ENCODE assay signal across 15 cellular contexts in the genomic region with DNA sequence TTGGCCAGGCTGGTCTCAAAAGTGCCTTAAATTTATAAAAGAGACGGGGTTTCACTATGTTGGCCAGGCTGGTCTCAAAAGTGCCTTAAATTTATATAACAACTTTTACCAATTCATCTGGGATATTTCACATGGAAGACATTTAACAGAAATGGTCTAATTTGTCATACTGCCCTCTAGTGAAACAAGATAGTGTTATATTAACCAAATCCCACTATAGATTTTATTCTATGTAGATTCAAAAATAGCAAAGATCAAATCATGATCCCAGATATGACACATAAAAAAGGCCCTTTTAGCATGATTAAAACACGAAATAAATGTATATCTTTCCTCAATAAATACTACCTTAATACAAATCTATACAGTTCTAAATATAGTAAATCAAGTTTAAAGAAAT.
A peak's percentile ranks its signal among the peaks of the same experiment; 100 is the strongest.
DNase-seq lines count a peak whose midpoint lies in the region; ATAC-seq and TF ChIP-seq lines count a peak whose summit lies in the region.
"Had no signal": no experiment of that assay in that cellular context is flagged by ENCODE, and none has a peak within 500 bp of the region (broad histone marks: within the 10 kb centered on the region; RNA-seq: fewer than 3 reads in every experiment).

No MANE protein-coding gene starts in this region.

- no peak for DNase-seq in DND-41
- DNase-seq in Karpas-422, result peak; percentile 49
- peak; percentile 2 for DNase-seq in SW480 (ENCODE audit: low spot score)
- DNase-seq in neural progenitor cell (ENCODE audit: low spot score), result no peak
- no peak for DNase-seq in testis
- no peak for DNase-seq in activated naive CD4-positive, alpha-beta T cell treated with Interleukin-2 at 50 U/mL for 16 hours
- DNase-seq: activated naive CD4-positive, alpha-beta T cell treated with anti-CD3 and anti-CD28 coated beads for 36 hours; brain microvascular endothelial cell; CD8-positive, alpha-beta T cell; naive thymus-derived CD8-positive, alpha-beta T cell; NCI-H1694 treated with DMSO at 0.1 percent for 48 hours; sigmoid colon; stomach had no signal

- no peaks in the 10 kb centered on the region for H3K27me3 Mint-ChIP-seq in neural progenitor cell (ENCODE audit: insufficient read depth, low read depth)
- H3K27me3 Mint-ChIP-seq: naive thymus-derived CD8-positive, alpha-beta T cell had no signal

- H3K9me3 Mint-ChIP-seq in neural progenitor cell, result peaks cover 3% of the 10 kb centered on the region
- H3K9me3 Mint-ChIP-seq: activated naive CD4-positive, alpha-beta T cell treated with anti-CD3 and anti-CD28 coated beads for 36 hours had no signal

- H3K27ac ChIP-seq in DND-41 (ENCODE audit: low read length), result no peak overlapping the region
- no peak overlapping the region for H3K27ac ChIP-seq in Karpas-422 (ENCODE audit: low read length)
- H3K27ac ChIP-seq in neural progenitor cell, result no peak overlapping the region
- no peak overlapping the region for H3K27ac ChIP-seq in testis
- H3K27ac ChIP-seq: brain microvascular endothelial cell, sigmoid colon, SJSA1, stomach had no signal

- H3K27me3 ChIP-seq in DND-41 (ENCODE audit: insufficient read depth, low read length, poor library complexity), result no peaks in the 10 kb centered on the region
- H3K27me3 ChIP-seq in Karpas-422 (ENCODE audit: low read length), result no peaks in the 10 kb centered on the region
- no peaks in the 10 kb centered on the region for H3K27me3 ChIP-seq in neural progenitor cell
- H3K27me3 ChIP-seq in testis, result no peaks in the 10 kb centered on the region
- H3K27me3 ChIP-seq: brain microvascular endothelial cell, sigmoid colon, SJSA1, stomach had no signal

- H3K9ac ChIP-seq in DND-41 (ENCODE audit: low read depth, low read length) (no peak overlapping the region), Karpas-422 (ENCODE audit: low read length) (no peak overlapping the region), neural progenitor cell (no peak overlapping the region)

- no peak overlapping the region for H3K27ac Mint-ChIP-seq in neural progenitor cell
- H3K27ac Mint-ChIP-seq: activated naive CD4-positive, alpha-beta T cell treated with anti-CD3 and anti-CD28 coated beads for 36 hours; CD8-positive, alpha-beta T cell; naive thymus-derived CD8-positive, alpha-beta T cell had no signal

- no peaks in the 10 kb centered on the region for H3K79me2 ChIP-seq in DND-41 (ENCODE audit: insufficient read depth, low read length)
- no peaks in the 10 kb centered on the region for H3K79me2 ChIP-seq in Karpas-422 (ENCODE audit: low read length)
- H3K79me2 ChIP-seq in neural progenitor cell (ENCODE audit: low read depth), result no peaks in the 10 kb centered on the region

- intact Hi-C loops in testis (cut with DNase I; ENCODE audit: low total_unique reads), result no loop called here

- H3K4me3 ChIP-seq in DND-41 (ENCODE audit: low read depth in 1 of 2, low read length in 2 of 2), result no peak overlapping the region
- no peak overlapping the region for H3K4me3 ChIP-seq in Karpas-422 (ENCODE audit: low read length)
- no peak overlapping the region for H3K4me3 ChIP-seq in neural progenitor cell
- no peak overlapping the region for H3K4me3 ChIP-seq in testis
- H3K4me3 ChIP-seq: sigmoid colon, SJSA1, stomach had no signal

- H3K4me2 ChIP-seq in DND-41 (ENCODE audit: insufficient read depth, low read length) (no peak overlapping the region), Karpas-422 (ENCODE audit: low read depth, low read length, poor library complexity, severe bottlenecking) (no peak overlapping the region), neural progenitor cell (no peak overlapping the region)

- no peak overlapping the region for H3K4me3 Mint-ChIP-seq in neural progenitor cell
- H3K4me3 Mint-ChIP-seq: activated naive CD4-positive, alpha-beta T cell treated with anti-CD3 and anti-CD28 coated beads for 36 hours; CD8-positive, alpha-beta T cell; naive thymus-derived CD8-positive, alpha-beta T cell had no signal

- H3K9me3 ChIP-seq in DND-41 (ENCODE audit: insufficient read depth, low read length, severe bottlenecking) (no peaks in the 10 kb centered on the region), Karpas-422 (ENCODE audit: low read length) (no peaks in the 10 kb centered on the region), neural progenitor cell (ENCODE audit: low read depth) (no peaks in the 10 kb centered on the region), testis (no peaks in the 10 kb centered on the region)
- H3K9me3 ChIP-seq: sigmoid colon, SJSA1 had no signal

- H3F3A ChIP-seq in neural progenitor cell (ENCODE audit: low read depth), result no peaks in the 10 kb centered on the region

- H3K9me2 ChIP-seq in Karpas-422 (replicated peaks; ENCODE audit: insufficient read depth, low read length), result no peaks in the 10 kb centered on the region

- TF ChIP-seq POLR2A in testis (IDR thresholded peaks at IDR 0.05), result no peak

- H4K20me1 ChIP-seq in DND-41 (ENCODE audit: insufficient read depth, low read length), result no peaks in the 10 kb centered on the region
- H4K20me1 ChIP-seq in Karpas-422 (ENCODE audit: insufficient read depth, low read depth, low read length), result no peaks in the 10 kb centered on the region
- H4K20me1 ChIP-seq in neural progenitor cell (ENCODE audit: low read depth), result no peaks in the 10 kb centered on the region

- H3K4me1 Mint-ChIP-seq in neural progenitor cell, result peaks cover 4% of the 10 kb centered on the region
- H3K4me1 Mint-ChIP-seq: naive thymus-derived CD8-positive, alpha-beta T cell had no signal

- peak; percentile 26 for TF ChIP-seq CTCF in DND-41 (IDR thresholded peaks at IDR 0.05; ENCODE audit: borderline replicate concordance, extremely low read depth, low read length, poor library complexity, severe bottlenecking)
- peak; percentile 44 for TF ChIP-seq CTCF in neural progenitor cell (IDR thresholded peaks at IDR 0.05)
- peak in 1 of 3 experiments; percentile 24 for TF ChIP-seq CTCF in testis (IDR thresholded peaks at IDR 0.05)

- 57 to 70% methylated on average over 2 of the region's 2 CpGs for WGBS in testis, 2 donors

- ATAC-seq in DND-41 (ENCODE audit: insufficient read depth, low read depth), result no peak
- ATAC-seq in GM19397 (IDR thresholded peaks at IDR 0.05; ENCODE audit: unreplicated experiment), result no peak
- ATAC-seq: CD8-positive, alpha-beta T cell; naive thymus-derived CD8-positive, alpha-beta T cell had no signal

- no peaks in the 10 kb centered on the region for H3K36me3 Mint-ChIP-seq in neural progenitor cell
- H3K36me3 Mint-ChIP-seq: CD8-positive, alpha-beta T cell had no signal

- no peaks in the 10 kb centered on the region for H3K4me1 ChIP-seq in DND-41 (ENCODE audit: insufficient read depth, low read length)
- H3K4me1 ChIP-seq in Karpas-422 (ENCODE audit: low read length), result no peaks in the 10 kb centered on the region
- no peaks in the 10 kb centered on the region for H3K4me1 ChIP-seq in neural progenitor cell
- H3K4me1 ChIP-seq in testis, result no peaks in the 10 kb centered on the region
- H3K4me1 ChIP-seq: sigmoid colon, SJSA1, stomach had no signal

- no peaks in the 10 kb centered on the region for H3K36me3 ChIP-seq in DND-41 (ENCODE audit: insufficient read depth, low read length)
- H3K36me3 ChIP-seq in Karpas-422 (ENCODE audit: insufficient read depth, low read length), result no peaks in the 10 kb centered on the region
- H3K36me3 ChIP-seq in neural progenitor cell, result no peaks in the 10 kb centered on the region
- H3K36me3 ChIP-seq in testis (ENCODE audit: low read depth, missing control alignments), result no peaks in the 10 kb centered on the region
- H3K36me3 ChIP-seq: brain microvascular endothelial cell, sigmoid colon, SJSA1, stomach had no signal

- H2AFZ ChIP-seq in DND-41 (ENCODE audit: low read depth, low read length) (no peak overlapping the region), Karpas-422 (ENCODE audit: low read length) (no peak overlapping the region), neural progenitor cell (replicated peaks) (no peak overlapping the region)

Comparison
In these comparisons a context has a peak if more than half of its experiments do, and no peak if none do; other contexts are left out.
1. DNase-seq: peak in Karpas-422 (single experiment) and SW480 (single experiment); none in DND-41 (single experiment), neural progenitor cell (single experiment), testis (single experiment) and activated naive CD4-positive, alpha-beta T cell treated with Interleukin-2 at 50 U/mL for 16 hours (single experiment).